Comparison of ENCODE assay signal across 18 cellular contexts in the genomic region with DNA sequence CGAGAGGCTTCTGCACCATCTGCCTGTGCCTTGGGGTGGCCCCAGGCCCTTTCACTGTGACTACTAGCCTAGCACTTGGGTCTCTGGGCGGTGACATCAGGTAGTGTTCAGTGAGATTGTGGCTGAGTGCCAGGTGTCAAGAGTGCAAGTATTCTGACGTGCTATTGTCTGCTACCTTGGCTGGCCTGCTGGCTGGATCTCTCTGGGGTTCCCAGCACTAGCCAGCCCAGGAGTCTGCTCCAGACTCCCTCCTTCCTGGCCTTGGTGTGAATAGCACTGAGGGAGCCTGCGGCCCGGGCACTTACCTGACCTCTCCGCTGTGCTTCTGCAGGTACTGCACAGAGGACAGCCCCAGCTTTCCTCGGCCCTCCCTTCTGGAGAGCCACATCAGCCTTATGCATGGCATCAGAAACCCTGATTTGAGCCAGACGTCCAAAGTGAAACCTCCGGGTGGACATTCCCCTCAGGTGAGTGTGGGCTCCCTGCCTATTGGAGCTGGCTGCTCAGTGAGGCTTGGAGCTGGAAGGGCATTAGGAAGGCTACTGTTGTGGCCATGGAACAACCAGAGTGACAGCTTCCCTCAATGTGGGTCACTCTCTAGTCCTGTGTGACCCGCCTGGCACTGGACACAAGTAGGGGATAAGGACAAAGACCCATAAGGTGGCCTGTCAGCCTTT. TPM values are rescaled to one million over a fixed set of nuclear protein-coding genes. Genes with fewer than 3 reads are reported as not detected.
DNase-seq lines count a peak whose midpoint lies in the region; ATAC-seq and TF ChIP-seq lines count a peak whose summit lies in the region.
"Had no signal": no experiment of that assay in that cellular context is flagged by ENCODE, and none has a peak within 500 bp of the region (broad histone marks: within the 10 kb centered on the region; RNA-seq: fewer than 3 reads in every experiment).

No MANE protein-coding gene starts in this region.

- peaks cover 24 to 83% of the 10 kb centered on the region in 2 experiments for H3K36me3 ChIP-seq in HEK293 (ENCODE audit: control insufficient read depth in 2 of 2, insufficient read depth in 1 of 2, low read length in 2 of 2)

- no peaks in the 10 kb centered on the region; the same call in 1 of the 2 replicates for H3K4me1 ChIP-seq in HEK293 (ENCODE audit: control insufficient read depth, insufficient read depth, low read length)
- H3K4me1 ChIP-seq: BLaER1, Peyer's patch had no signal

- no peak for TF ChIP-seq CTCF in HEK293 (tag by site-specific recombination; IDR thresholded peaks at IDR 0.05)

- POLR2A ChIA-PET in HEK293 (lab: Yijun Ruan, JAX), result no interaction called here

- no peaks in the 10 kb centered on the region for H3K9me3 ChIP-seq in HEK293 (ENCODE audit: control insufficient read depth, insufficient read depth, low read depth, low read length)
- H3K9me3 ChIP-seq: BLaER1, Peyer's patch had no signal

- no peak overlapping the region for H3K27ac ChIP-seq in HEK293 (ENCODE audit: extremely low read depth, low read depth, low read length)
- H3K27ac ChIP-seq: BLaER1, Peyer's patch had no signal

- intact Hi-C loops in left ventricle myocardium superior (cut with micrococcal nuclease), result no loop called here

- H3K4me3 ChIP-seq in HEK293 (ENCODE audit: low read depth, low read length), result no peak overlapping the region
- H3K4me3 ChIP-seq: BLaER1, Peyer's patch had no signal

- CTCF ChIA-PET in HEK293 (lab: Yijun Ruan, JAX), result interaction anchor here (0.5 kb wide), 1 partner anchor 28 kb away, joined by 3 read pairs; no protein-coding TSS in a partner anchor

- DNase-seq in NCI-H2196 (lab: John Stamatoyannopoulos, UW; ENCODE audit: unreplicated experiment) (peak; percentile 27), NCI-H2196 treated with DMSO at 0.1 percent for 48 hours (lab: John Stamatoyannopoulos, UW; ENCODE audit: unreplicated experiment) (no peak), left ventricle myocardium superior (no peak), mucosa of gallbladder (ENCODE audit: low spot score) (peak; percentile 35), SIG-M5 treated with dmso at 0.1 percent for 504 hours (lab: John Stamatoyannopoulos, UW; ENCODE audit: unreplicated experiment) (no peak)
- no peak for DNase-seq in activated CD4-positive, alpha-beta T cell treated with anti-CD3 and anti-CD28 coated beads, Interleukin-2, amount 50 U/mL, for 4 hours
- DNase-seq: CD8-positive, alpha-beta memory T cell; DMS79; NCI-H1105 treated with DMSO at 0.1 percent for 48 hours; NCI-H1694 treated with DMSO at 0.1 percent for 48 hours; NCI-H2171; NCI-H510A; NCI-H82; SHP77 had no signal

- peak; percentile 62 for ATAC-seq in left ventricle myocardium superior
- no peak for ATAC-seq in HG02981 (IDR thresholded peaks at IDR 0.05; ENCODE audit: unreplicated experiment)

TF ChIP-seq in HEK293, 187 proteins besides CTCF, POLR2A, EP300 and RAD21:
- peak; percentile 66 for TF ChIP-seq ZNF623 (tag by site-specific recombination; IDR thresholded peaks at IDR 0.05)
- TF ChIP-seq SALL2 (tag by site-specific recombination; IDR thresholded peaks at IDR 0.05; ENCODE audit: borderline replicate concordance), result no peak
- no peak for TF ChIP-seq ZNF777 (tag by site-specific recombination; IDR thresholded peaks at IDR 0.05; ENCODE audit: borderline replicate concordance)
- TF ChIP-seq, protein P1, sequence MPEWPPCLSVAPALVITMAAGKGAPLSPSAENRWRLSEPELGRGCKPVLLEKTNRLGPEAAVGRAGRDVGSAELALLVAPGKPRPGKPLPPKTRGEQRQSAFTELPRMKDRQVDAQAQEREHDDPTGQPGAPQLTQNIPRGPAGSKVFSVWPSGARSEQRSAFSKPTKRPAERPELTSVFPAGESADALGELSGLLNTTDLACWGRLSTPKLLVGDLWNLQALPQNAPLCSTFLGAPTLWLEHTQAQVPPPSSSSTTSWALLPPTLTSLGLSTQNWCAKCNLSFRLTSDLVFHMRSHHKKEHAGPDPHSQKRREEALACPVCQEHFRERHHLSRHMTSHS (tag by site-specific recombination; IDR thresholded peaks at IDR 0.05), result no peak
- TF ChIP-seq ZNF776 (tag by site-specific recombination; IDR thresholded peaks at IDR 0.05; ENCODE audit: borderline replicate concordance), result no peak

RNA-seq across cellular contexts. Expression of gene ALPK3, which starts 17.5 kb away (rescaled TPM):
- total RNA-seq in left ventricle myocardium superior, result 118 TPM
- total RNA-seq in mucosa of gallbladder, result 7.6 TPM

RNA-seq across cellular contexts. Expression of gene ZNF592, which starts 51.3 kb away (rescaled TPM):
- total RNA-seq in left ventricle myocardium superior, result 20.0 TPM
- 29.3 TPM for total RNA-seq in mucosa of gallbladder

Comparison
In these comparisons a context has a peak if more than half of its experiments do, and no peak if none do; other contexts are left out.
1. DNase-seq: peak in NCI-H2196 (single experiment) and mucosa of gallbladder (single experiment); none in NCI-H2196 treated with DMSO at 0.1 percent for 48 hours (single experiment), left ventricle myocardium superior (single experiment), activated CD4-positive, alpha-beta T cell treated with anti-CD3 and anti-CD28 coated beads, Interleukin-2, amount 50 U/mL, for 4 hours (0 of 2) and SIG-M5 treated with dmso at 0.1 percent for 504 hours (single experiment).
2. RNA of gene ALPK3, which starts 17.5 kb away (total RNA-seq): 118 TPM in left ventricle myocardium superior (single experiment); 7.6 TPM in mucosa of gallbladder (single experiment); every median in the first group is over 10 times any median in the second.